1 cellular context compared by ENCODE assay signal in the genomic region with DNA sequence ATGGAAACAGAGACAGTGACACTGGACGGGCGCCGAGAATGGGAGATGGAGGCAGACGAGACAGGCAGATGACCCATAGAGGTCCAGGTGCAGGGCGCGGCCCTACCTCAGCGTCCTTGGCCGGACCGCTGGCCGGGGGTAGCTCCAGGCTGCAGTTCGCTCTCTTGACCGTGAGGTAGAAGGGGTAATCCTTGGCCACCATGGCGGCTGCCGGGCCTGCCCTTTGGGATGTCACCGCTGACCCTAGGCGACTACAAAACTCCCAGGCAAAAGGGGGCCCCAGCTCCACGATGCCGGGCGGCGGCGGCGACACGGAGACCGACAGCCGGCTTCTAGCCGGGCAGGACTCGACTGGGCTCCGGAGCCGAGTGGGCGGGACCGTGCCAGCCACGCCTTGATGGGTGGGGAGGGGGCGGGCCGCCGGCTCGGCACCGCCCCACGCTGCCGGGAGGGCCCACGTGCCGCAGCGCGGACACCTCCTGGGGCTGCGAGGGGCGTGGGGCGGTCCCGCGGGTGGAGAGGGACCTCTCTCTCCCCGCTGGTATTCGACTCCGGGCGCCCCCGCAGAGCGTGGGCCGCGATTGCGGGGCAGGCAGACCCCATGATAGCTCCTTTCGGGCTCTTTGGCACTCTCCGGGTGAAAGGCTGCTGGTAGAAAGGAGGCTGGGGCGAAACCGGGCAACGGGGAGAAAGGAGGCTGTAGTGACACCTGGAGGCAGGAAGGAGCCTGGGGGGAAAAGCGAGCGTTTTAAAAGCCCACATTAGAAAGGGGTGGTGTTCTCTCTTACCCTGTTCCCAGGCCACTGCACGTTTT.
TF ChIP-seq lines count a peak whose summit lies in the region.

A gene with protein sequence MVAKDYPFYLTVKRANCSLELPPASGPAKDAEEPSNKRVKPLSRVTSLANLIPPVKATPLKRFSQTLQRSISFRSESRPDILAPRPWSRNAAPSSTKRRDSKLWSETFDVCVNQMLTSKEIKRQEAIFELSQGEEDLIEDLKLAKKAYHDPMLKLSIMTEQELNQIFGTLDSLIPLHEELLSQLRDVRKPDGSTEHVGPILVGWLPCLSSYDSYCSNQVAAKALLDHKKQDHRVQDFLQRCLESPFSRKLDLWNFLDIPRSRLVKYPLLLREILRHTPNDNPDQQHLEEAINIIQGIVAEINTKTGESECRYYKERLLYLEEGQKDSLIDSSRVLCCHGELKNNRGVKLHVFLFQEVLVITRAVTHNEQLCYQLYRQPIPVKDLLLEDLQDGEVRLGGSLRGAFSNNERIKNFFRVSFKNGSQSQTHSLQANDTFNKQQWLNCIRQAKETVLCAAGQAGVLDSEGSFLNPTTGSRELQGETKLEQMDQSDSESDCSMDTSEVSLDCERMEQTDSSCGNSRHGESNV (minus strand): TSS at position 353 of the 814 bp plus-strand sequence. CDS start 151 bp downstream, at position 202.

TF ChIP-seq in HepG2, 621 proteins besides CTCF, POLR2A, EP300 and RAD21 (continued from another document and continues in another):
- TF ChIP-seq, protein P1, sequence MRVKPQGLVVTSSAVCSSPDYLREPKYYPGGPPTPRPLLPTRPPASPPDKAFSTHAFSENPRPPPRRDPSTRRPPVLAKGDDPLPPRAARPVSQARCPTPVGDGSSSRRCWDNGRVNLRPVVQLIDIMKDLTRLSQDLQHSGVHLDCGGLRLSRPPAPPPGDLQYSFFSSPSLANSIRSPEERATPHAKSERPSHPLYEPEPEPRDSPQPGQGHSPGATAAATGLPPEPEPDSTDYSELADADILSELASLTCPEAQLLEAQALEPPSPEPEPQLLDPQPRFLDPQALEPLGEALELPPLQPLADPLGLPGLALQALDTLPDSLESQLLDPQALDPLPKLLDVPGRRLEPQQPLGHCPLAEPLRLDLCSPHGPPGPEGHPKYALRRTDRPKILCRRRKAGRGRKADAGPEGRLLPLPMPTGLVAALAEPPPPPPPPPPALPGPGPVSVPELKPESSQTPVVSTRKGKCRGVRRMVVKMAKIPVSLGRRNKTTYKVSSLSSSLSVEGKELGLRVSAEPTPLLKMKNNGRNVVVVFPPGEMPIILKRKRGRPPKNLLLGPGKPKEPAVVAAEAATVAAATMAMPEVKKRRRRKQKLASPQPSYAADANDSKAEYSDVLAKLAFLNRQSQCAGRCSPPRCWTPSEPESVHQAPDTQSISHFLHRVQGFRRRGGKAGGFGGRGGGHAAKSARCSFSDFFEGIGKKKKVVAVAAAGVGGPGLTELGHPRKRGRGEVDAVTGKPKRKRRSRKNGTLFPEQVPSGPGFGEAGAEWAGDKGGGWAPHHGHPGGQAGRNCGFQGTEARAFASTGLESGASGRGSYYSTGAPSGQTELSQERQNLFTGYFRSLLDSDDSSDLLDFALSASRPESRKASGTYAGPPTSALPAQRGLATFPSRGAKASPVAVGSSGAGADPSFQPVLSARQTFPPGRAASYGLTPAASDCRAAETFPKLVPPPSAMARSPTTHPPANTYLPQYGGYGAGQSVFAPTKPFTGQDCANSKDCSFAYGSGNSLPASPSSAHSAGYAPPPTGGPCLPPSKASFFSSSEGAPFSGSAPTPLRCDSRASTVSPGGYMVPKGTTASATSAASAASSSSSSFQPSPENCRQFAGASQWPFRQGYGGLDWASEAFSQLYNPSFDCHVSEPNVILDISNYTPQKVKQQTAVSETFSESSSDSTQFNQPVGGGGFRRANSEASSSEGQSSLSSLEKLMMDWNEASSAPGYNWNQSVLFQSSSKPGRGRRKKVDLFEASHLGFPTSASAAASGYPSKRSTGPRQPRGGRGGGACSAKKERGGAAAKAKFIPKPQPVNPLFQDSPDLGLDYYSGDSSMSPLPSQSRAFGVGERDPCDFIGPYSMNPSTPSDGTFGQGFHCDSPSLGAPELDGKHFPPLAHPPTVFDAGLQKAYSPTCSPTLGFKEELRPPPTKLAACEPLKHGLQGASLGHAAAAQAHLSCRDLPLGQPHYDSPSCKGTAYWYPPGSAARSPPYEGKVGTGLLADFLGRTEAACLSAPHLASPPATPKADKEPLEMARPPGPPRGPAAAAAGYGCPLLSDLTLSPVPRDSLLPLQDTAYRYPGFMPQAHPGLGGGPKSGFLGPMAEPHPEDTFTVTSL (CRISPR knock-in tag; IDR thresholded peaks at IDR 0.05; ENCODE audit: borderline replicate concordance) = peak; percentile 44; the same call in 1 of the 2 replicates
- TF ChIP-seq ZNF652 (CRISPR knock-in tag; IDR thresholded peaks at IDR 0.05; ENCODE audit: borderline replicate concordance, low read depth) (no peak), FOXO4 (CRISPR knock-in tag; conservative IDR thresholded peaks at IDR 0.05) (no peak), LBX2 (CRISPR knock-in tag; IDR thresholded peaks at IDR 0.05; ENCODE audit: borderline replicate concordance) (no peak), POLR2AphosphoS2 (IDR thresholded peaks at IDR 0.05; ENCODE audit: low read depth, low read length) (no peak), SETDB1 (CRISPR knock-in tag; IDR thresholded peaks at IDR 0.05; ENCODE audit: borderline replicate concordance) (no peak), HNRNPK (IDR thresholded peaks at IDR 0.05; ENCODE audit: low read depth, low read length, poor library complexity, severe bottlenecking) (peak; percentile 62), CHD4 (IDR thresholded peaks at IDR 0.05; ENCODE audit: borderline replicate concordance, low read length) (no peak), KLF9 (CRISPR knock-in tag; IDR thresholded peaks at IDR 0.05; ENCODE audit: low read depth) (0 out of 2 replicates have a peak, but pooled peaks have one; percentile 62), CC2D1A (CRISPR knock-in tag; IDR thresholded peaks at IDR 0.05) (no peak), ZNF446 (CRISPR knock-in tag; IDR thresholded peaks at IDR 0.05) (no peak), ZNF121 (CRISPR knock-in tag; IDR thresholded peaks at IDR 0.05) (0 out of 2 replicates have a peak, but pooled peaks have one; percentile 15), FUBP1 (CRISPR knock-in tag; IDR thresholded peaks at IDR 0.05; ENCODE audit: borderline replicate concordance) (no peak), ZNF557 (CRISPR knock-in tag; IDR thresholded peaks at IDR 0.05) (no peak), DMAP1 (CRISPR knock-in tag; IDR thresholded peaks at IDR 0.05) (peak; percentile 36; the same call in 1 of the 2 replicates), TAF15 (IDR thresholded peaks at IDR 0.05; ENCODE audit: low read depth, low read length, poor library complexity, severe bottlenecking) (no peak), PCBP2 (optimal IDR thresholded peaks at IDR 0.05; ENCODE audit: low read depth, low read length, poor library complexity, severe bottlenecking) (no peak), ZNF558 (CRISPR knock-in tag; IDR thresholded peaks at IDR 0.05; ENCODE audit: borderline replicate concordance) (peak; percentile 43; the same call in 1 of the 2 replicates), ARNT (IDR thresholded peaks at IDR 0.05) (no peak), NPAS2 (CRISPR knock-in tag; IDR thresholded peaks at IDR 0.05; ENCODE audit: borderline replicate concordance) (no peak), ELF1 (CRISPR knock-in tag; IDR thresholded peaks at IDR 0.05) (peak; percentile 18; the same call in 1 of the 2 replicates), ZNF782 (CRISPR knock-in tag; IDR thresholded peaks at IDR 0.05; ENCODE audit: borderline replicate concordance) (no peak), ZNF225 (CRISPR knock-in tag; IDR thresholded peaks at IDR 0.05) (0 out of 2 replicates have a peak, but pooled peaks have one; percentile 23), ZNF772 (CRISPR knock-in tag; IDR thresholded peaks at IDR 0.05) (peak; percentile 27; the same call in 1 of the 2 replicates), PAX8 (CRISPR knock-in tag; IDR thresholded peaks at IDR 0.05; ENCODE audit: borderline replicate concordance) (no peak), SMAD3 (CRISPR knock-in tag; IDR thresholded peaks at IDR 0.05) (peak; percentile 26; the same call in 1 of the 2 replicates), HMG20A (CRISPR knock-in tag; IDR thresholded peaks at IDR 0.05; ENCODE audit: borderline replicate concordance) (no peak)
- TF ChIP-seq, protein P2, sequence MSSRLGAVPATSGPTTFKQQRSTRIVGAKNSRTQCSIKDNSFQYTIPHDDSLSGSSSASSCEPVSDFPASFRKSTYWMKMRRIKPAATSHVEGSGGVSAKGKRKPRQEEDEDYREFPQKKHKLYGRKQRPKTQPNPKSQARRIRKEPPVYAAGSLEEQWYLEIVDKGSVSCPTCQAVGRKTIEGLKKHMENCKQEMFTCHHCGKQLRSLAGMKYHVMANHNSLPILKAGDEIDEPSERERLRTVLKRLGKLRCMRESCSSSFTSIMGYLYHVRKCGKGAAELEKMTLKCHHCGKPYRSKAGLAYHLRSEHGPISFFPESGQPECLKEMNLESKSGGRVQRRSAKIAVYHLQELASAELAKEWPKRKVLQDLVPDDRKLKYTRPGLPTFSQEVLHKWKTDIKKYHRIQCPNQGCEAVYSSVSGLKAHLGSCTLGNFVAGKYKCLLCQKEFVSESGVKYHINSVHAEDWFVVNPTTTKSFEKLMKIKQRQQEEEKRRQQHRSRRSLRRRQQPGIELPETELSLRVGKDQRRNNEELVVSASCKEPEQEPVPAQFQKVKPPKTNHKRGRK (CRISPR knock-in tag; IDR thresholded peaks at IDR 0.05) = peak; percentile 80; the same call in 1 of the 2 replicates
- TF ChIP-seq, protein P3, sequence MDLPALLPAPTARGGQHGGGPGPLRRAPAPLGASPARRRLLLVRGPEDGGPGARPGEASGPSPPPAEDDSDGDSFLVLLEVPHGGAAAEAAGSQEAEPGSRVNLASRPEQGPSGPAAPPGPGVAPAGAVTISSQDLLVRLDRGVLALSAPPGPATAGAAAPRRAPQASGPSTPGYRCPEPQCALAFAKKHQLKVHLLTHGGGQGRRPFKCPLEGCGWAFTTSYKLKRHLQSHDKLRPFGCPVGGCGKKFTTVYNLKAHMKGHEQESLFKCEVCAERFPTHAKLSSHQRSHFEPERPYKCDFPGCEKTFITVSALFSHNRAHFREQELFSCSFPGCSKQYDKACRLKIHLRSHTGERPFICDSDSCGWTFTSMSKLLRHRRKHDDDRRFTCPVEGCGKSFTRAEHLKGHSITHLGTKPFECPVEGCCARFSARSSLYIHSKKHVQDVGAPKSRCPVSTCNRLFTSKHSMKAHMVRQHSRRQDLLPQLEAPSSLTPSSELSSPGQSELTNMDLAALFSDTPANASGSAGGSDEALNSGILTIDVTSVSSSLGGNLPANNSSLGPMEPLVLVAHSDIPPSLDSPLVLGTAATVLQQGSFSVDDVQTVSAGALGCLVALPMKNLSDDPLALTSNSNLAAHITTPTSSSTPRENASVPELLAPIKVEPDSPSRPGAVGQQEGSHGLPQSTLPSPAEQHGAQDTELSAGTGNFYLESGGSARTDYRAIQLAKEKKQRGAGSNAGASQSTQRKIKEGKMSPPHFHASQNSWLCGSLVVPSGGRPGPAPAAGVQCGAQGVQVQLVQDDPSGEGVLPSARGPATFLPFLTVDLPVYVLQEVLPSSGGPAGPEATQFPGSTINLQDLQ (CRISPR knock-in tag; IDR thresholded peaks at IDR 0.05) = peak; percentile 42; the same call in 1 of the 2 replicates
- TF ChIP-seq, protein P4, sequence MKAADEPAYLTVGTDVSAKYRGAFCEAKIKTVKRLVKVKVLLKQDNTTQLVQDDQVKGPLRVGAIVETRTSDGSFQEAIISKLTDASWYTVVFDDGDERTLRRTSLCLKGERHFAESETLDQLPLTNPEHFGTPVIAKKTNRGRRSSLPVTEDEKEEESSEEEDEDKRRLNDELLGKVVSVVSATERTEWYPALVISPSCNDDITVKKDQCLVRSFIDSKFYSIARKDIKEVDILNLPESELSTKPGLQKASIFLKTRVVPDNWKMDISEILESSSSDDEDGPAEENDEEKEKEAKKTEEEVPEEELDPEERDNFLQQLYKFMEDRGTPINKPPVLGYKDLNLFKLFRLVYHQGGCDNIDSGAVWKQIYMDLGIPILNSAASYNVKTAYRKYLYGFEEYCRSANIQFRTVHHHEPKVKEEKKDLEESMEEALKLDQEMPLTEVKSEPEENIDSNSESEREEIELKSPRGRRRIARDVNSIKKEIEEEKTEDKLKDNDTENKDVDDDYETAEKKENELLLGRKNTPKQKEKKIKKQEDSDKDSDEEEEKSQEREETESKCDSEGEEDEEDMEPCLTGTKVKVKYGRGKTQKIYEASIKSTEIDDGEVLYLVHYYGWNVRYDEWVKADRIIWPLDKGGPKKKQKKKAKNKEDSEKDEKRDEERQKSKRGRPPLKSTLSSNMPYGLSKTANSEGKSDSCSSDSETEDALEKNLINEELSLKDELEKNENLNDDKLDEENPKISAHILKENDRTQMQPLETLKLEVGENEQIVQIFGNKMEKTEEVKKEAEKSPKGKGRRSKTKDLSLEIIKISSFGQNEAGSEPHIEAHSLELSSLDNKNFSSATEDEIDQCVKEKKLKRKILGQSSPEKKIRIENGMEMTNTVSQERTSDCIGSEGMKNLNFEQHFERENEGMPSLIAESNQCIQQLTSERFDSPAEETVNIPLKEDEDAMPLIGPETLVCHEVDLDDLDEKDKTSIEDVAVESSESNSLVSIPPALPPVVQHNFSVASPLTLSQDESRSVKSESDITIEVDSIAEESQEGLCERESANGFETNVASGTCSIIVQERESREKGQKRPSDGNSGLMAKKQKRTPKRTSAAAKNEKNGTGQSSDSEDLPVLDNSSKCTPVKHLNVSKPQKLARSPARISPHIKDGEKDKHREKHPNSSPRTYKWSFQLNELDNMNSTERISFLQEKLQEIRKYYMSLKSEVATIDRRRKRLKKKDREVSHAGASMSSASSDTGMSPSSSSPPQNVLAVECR (CRISPR knock-in tag; IDR thresholded peaks at IDR 0.05; ENCODE audit: borderline replicate concordance) = peak; percentile 84
- TF ChIP-seq, protein P5, sequence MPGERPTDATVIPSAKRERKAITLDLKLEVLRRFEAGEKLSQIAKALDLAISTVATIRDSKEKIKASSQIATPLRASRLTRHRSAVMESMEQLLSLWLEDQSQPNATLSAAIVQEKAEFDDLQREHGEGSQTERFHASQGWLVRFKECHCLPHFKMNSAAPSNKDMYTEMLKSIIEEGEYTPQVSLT (CRISPR knock-in tag; IDR thresholded peaks at IDR 0.05; ENCODE audit: borderline replicate concordance, low read depth) = no peak
